9 cellular contexts compared by ENCODE assay signal in the genomic region with DNA sequence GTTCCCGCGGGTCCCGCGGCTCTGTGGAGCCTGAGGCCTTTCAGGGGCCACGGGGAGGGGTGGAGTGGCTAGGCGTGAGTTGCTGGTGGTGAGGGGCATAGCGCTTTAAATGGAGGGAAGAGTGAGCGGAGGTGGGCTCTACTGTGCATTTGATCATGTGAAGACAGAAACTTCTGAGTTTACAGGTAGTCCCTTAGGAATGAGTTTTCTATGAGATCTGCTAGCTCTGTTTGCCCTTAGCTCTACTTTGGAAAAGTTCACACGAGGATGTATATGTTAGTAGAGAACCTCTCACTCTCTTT. TPM values are rescaled to one million over a fixed set of nuclear protein-coding genes. Genes with fewer than 3 reads are reported as not detected.
DNase-seq lines count a peak whose midpoint lies in the region; ATAC-seq, FAIRE-seq and TF ChIP-seq lines count a peak whose summit lies in the region.
"Had no signal": no experiment of that assay in that cellular context is flagged by ENCODE, and none has a peak within 500 bp of the region (broad histone marks: within the 10 kb centered on the region; RNA-seq: fewer than 3 reads in every experiment).

No MANE protein-coding gene starts in this region.

- no peak overlapping the region for H2BK120ac ChIP-seq in neuronal stem cell (ENCODE audit: low read depth, low read length)

- H3K9ac ChIP-seq in endothelial cell of umbilical vein (replicated peaks; ENCODE audit: extremely low read depth, insufficient read depth, low read length) (peak overlapping the region; percentile 84), neuronal stem cell (ENCODE audit: low read depth, low read length, poor library complexity) (no peak overlapping the region)

- no peaks in the 10 kb centered on the region for H4K20me1 ChIP-seq in endothelial cell of umbilical vein (replicated peaks; ENCODE audit: control insufficient read depth, extremely low read depth, insufficient read depth, low read length)

- H3K4me1 ChIP-seq in RWPE2 (ENCODE audit: insufficient read depth, poor library complexity, severe bottlenecking) (peaks cover 2% of the 10 kb centered on the region), endothelial cell of umbilical vein (ENCODE audit: control insufficient read depth, extremely low read depth, insufficient read depth, low read length) (peaks cover 26% of the 10 kb centered on the region), neuronal stem cell (ENCODE audit: control insufficient read depth in 2 of 2, insufficient read depth in 1 of 2, low read depth in 1 of 2, low read length in 2 of 2) (peaks cover 2 to 6% of the 10 kb centered on the region in 2 donors)

- no peak overlapping the region for H4K91ac ChIP-seq in neuronal stem cell (ENCODE audit: low read depth, low read length, poor library complexity)

- dilution Hi-C loops in endothelial cell of umbilical vein (cut with MboI; ENCODE audit: extremely low pct_ligation_motif_present, low sequenced_read_pairs) = no loop called here

- H3K14ac ChIP-seq in neuronal stem cell (ENCODE audit: low read length) = no peak overlapping the region

- no peak overlapping the region for H2BK15ac ChIP-seq in neuronal stem cell (ENCODE audit: low read length)

- intact Hi-C loops in endothelial cell of umbilical vein (cut with micrococcal nuclease) = loop anchor here (2.0 to 10.0 kb wide), 2 partner anchors 84 to 190 kb away; no protein-coding TSS in a partner anchor

- H3K23ac ChIP-seq in neuronal stem cell (ENCODE audit: low read depth, low read length, poor library complexity) = peak overlapping the region; percentile 6

- H4K8ac ChIP-seq in neuronal stem cell (ENCODE audit: low read depth, low read length) = no peak overlapping the region

- H3K9me3 ChIP-seq in RWPE2 (ENCODE audit: severe bottlenecking) = no peaks in the 10 kb centered on the region
- no peaks in the 10 kb centered on the region for H3K9me3 ChIP-seq in endothelial cell of umbilical vein (replicated peaks; ENCODE audit: control insufficient read depth, insufficient read depth, low read length)
- H3K9me3 ChIP-seq in neuronal stem cell (replicated peaks in 1 of 2; ENCODE audit: control insufficient read depth in 2 of 2, insufficient read depth in 1 of 2, low read depth in 1 of 2, low read length in 2 of 2) = no peaks in the 10 kb centered on the region

- peaks cover 38% of the 10 kb centered on the region for H3K79me2 ChIP-seq in endothelial cell of umbilical vein (ENCODE audit: control insufficient read depth, insufficient read depth, low read length)

- no peak for TF ChIP-seq POLR2A in endothelial cell of umbilical vein (IDR thresholded peaks at IDR 0.05; ENCODE audit: low read depth, low read length)

- CTCF ChIA-PET in BJ (lab: Yijun Ruan, JAX) (no interaction called here), endothelial cell of umbilical vein (lab: Charles Lee) (interaction anchor here (1.5 to 1.9 kb wide), 2 partner anchors 40 to 79 kb away, joined by 7 to 10 read pairs; no protein-coding TSS in a partner anchor)

- WGBS in neuronal stem cell (ENCODE audit: extremely low coverage in 2 of 2, insufficient read length in 2 of 2, insufficient replicate concordance in 1 of 2), 2 donors = no CpG with 5 or more reads among the region's 9 CpGs

- H3K27ac ChIP-seq in RWPE2 (ENCODE audit: poor library complexity, severe bottlenecking) (no peak overlapping the region), endothelial cell of umbilical vein (ENCODE audit: insufficient read depth, low read depth, low read length) (peak overlapping the region; percentile 75), neuronal stem cell (replicated peaks; ENCODE audit: low read length) (no peak overlapping the region)

- H2AFZ ChIP-seq in endothelial cell of umbilical vein (ENCODE audit: low read depth, low read length) = peak overlapping the region; percentile 76
- H2AFZ ChIP-seq in neuronal stem cell (ENCODE audit: low read length) = peak overlapping the region; percentile 96

- no peak overlapping the region for H2BK12ac ChIP-seq in neuronal stem cell (ENCODE audit: low read length)

- H3K27me3 ChIP-seq in BJ (ENCODE audit: control insufficient read depth, insufficient read depth, low read length) = no peaks in the 10 kb centered on the region
- no peaks in the 10 kb centered on the region for H3K27me3 ChIP-seq in RWPE2 (ENCODE audit: insufficient read depth, poor library complexity, severe bottlenecking)
- no peaks in the 10 kb centered on the region for H3K27me3 ChIP-seq in endothelial cell of umbilical vein (ENCODE audit: control insufficient read depth in 2 of 2, insufficient read depth in 2 of 2, low read length in 2 of 2)
- no peaks in the 10 kb centered on the region for H3K27me3 ChIP-seq in neuronal stem cell (ENCODE audit: control insufficient read depth in 3 of 3, insufficient read depth in 3 of 3, low read depth in 1 of 3, low read length in 3 of 3)

- H3K79me1 ChIP-seq in neuronal stem cell (ENCODE audit: low read depth, low read length) = no peaks in the 10 kb centered on the region

- H3K9me1 ChIP-seq in endothelial cell of umbilical vein (replicated peaks; ENCODE audit: control insufficient read depth, extremely low read depth, insufficient read depth, low read length) = peaks cover 3% of the 10 kb centered on the region

- DNase-seq in BJ (ENCODE audit: low read depth) (no peak), RWPE2 (ENCODE audit: low spot score) (no peak), endothelial cell of umbilical vein (ENCODE audit: low read depth, low spot score) (peak; percentile 29), neuronal stem cell (ENCODE audit: low spot score) (no peak), OCI-M2 (lab: John Stamatoyannopoulos, UW; ENCODE audit: unreplicated experiment) (no peak)

- FAIRE-seq in endothelial cell of umbilical vein (lab: Jason Lieb, UNC) = no peak

- H3K36me3 ChIP-seq in BJ (ENCODE audit: control insufficient read depth, insufficient read depth, low read length) = no peaks in the 10 kb centered on the region
- H3K36me3 ChIP-seq in RWPE2 (ENCODE audit: low read depth) = no peaks in the 10 kb centered on the region
- no peaks in the 10 kb centered on the region for H3K36me3 ChIP-seq in endothelial cell of umbilical vein (ENCODE audit: control insufficient read depth in 2 of 2, extremely low read depth in 1 of 2, insufficient read depth in 2 of 2, low read length in 2 of 2)
- no peaks in the 10 kb centered on the region for H3K36me3 ChIP-seq in neuronal stem cell (replicated peaks in 1 of 2; ENCODE audit: control insufficient read depth in 2 of 2, insufficient read depth in 2 of 2, low read length in 2 of 2)

- no peak overlapping the region for H2AK5ac ChIP-seq in neuronal stem cell (ENCODE audit: low read depth, low read length)

- peak overlapping the region; percentile 89 for H3K4me2 ChIP-seq in endothelial cell of umbilical vein (ENCODE audit: insufficient read depth, low read length)
- peak overlapping the region; percentile 99 for H3K4me2 ChIP-seq in neuronal stem cell (ENCODE audit: insufficient read depth, low read length, poor library complexity, severe bottlenecking)

- H3K18ac ChIP-seq in neuronal stem cell (ENCODE audit: low read length) = peak overlapping the region; percentile 84

- H3K4me3 ChIP-seq in BJ (ENCODE audit: low read depth, low read length) = peak overlapping the region; percentile 48
- H3K4me3 ChIP-seq in RWPE2 (ENCODE audit: severe bottlenecking) = peak overlapping the region; percentile 46
- H3K4me3 ChIP-seq in endothelial cell of umbilical vein (replicated peaks in 1 of 3; ENCODE audit: insufficient read depth in 1 of 3, low read depth in 1 of 3, low read length in 3 of 3) = peak overlapping the region; percentile 88 to 98 (median 98)
- H3K4me3 ChIP-seq in neuronal stem cell (ENCODE audit: low read length in 2 of 2) = peak overlapping the region; percentile 80 to 92

- no peak overlapping the region for H3K4ac ChIP-seq in neuronal stem cell (ENCODE audit: low read length)

- ATAC-seq in RWPE2 (ENCODE audit: low read depth) (no peak), GM18498 (IDR thresholded peaks at IDR 0.05; ENCODE audit: unreplicated experiment) (no peak), HG03196 (IDR thresholded peaks at IDR 0.05; ENCODE audit: unreplicated experiment) (no peak)
- no peak for ATAC-seq in activated CD4-positive, CD25-positive, alpha-beta regulatory T cell treated with anti-CD3 and anti-CD28 coated beads, Interleukin-2, amount 50 U/mL, for 24 hours

- H2BK5ac ChIP-seq in neuronal stem cell (ENCODE audit: low read length) = peak overlapping the region; percentile 32

- BruUV-seq in endothelial cell of umbilical vein (replicated peaks; lab: Mats Ljungman, UMichigan) = no TSS peak

- no peak for TF ChIP-seq CTCF in BJ (IDR thresholded peaks at IDR 0.05; ENCODE audit: insufficient read depth, low read depth, low read length)
- no peak for TF ChIP-seq CTCF in RWPE2 (IDR thresholded peaks at IDR 0.05; ENCODE audit: poor library complexity, severe bottlenecking)
- TF ChIP-seq CTCF in endothelial cell of umbilical vein (IDR thresholded peaks at IDR 0.05; ENCODE audit: extremely low read depth in 1 of 2, insufficient read depth in 1 of 2, low read depth in 1 of 2, low read length in 2 of 2) = no peak

- POLR2A ChIA-PET in BJ (lab: Charles Lee) (no interaction called here), endothelial cell of umbilical vein (lab: Charles Lee) (no interaction called here)

TF ChIP-seq in endothelial cell of umbilical vein, 7 proteins besides CTCF, POLR2A, EP300 and RAD21 (continues in another document):
- TF ChIP-seq POLR2AphosphoS5 (IDR thresholded peaks at IDR 0.05; ENCODE audit: insufficient read depth, low read depth, low read length) (no peak), FOS (IDR thresholded peaks at IDR 0.05; ENCODE audit: borderline replicate concordance, insufficient read depth, low read length) (no peak), EZH2 (IDR thresholded peaks at IDR 0.05; ENCODE audit: borderline replicate concordance, low read depth, low read length, severe bottlenecking) (no peak), JUN (IDR thresholded peaks at IDR 0.05; ENCODE audit: borderline replicate concordance, insufficient read depth, insufficient read length, low read depth) (no peak), GATA2 (IDR thresholded peaks at IDR 0.05; ENCODE audit: insufficient read depth, insufficient read length, low read depth, low read length) (no peak)
- TF ChIP-seq, protein P1, sequence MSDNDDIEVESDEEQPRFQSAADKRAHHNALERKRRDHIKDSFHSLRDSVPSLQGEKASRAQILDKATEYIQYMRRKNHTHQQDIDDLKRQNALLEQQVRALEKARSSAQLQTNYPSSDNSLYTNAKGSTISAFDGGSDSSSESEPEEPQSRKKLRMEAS (IDR thresholded peaks at IDR 0.05; ENCODE audit: insufficient read depth, insufficient read length) = no peak

RNA-seq across cellular contexts. Expression of a gene that starts 0.6 kb away (rescaled TPM):
- polyA plus RNA-seq in BJ (2011; rRNA removed) = 0.05 and 0.06 TPM in 2 replicates
- 0.52 TPM in 1 of 2 replicates, not detected in the other for polyA minus RNA-seq in BJ (2011; rRNA and poly(A)+ RNA removed)
- total RNA-seq in endothelial cell of umbilical vein = 44.0 and 48.3 TPM in 2 replicates
- 6.6 and 7.6 TPM in 2 replicates for polyA plus RNA-seq in endothelial cell of umbilical vein
- 10.8 and 12.3 TPM in 2 replicates for polyA plus RNA-seq in endothelial cell of umbilical vein (2011; cell fraction: cytosol; rRNA removed)
- 14.1 and 15.5 TPM in 2 replicates for polyA plus RNA-seq in endothelial cell of umbilical vein (2011; cell fraction: nucleus; rRNA removed)
- polyA plus RNA-seq in endothelial cell of umbilical vein (2012) = 17.2 and 30.4 TPM in 2 replicates
- 48.5 and 63.2 TPM in 2 replicates for polyA minus RNA-seq in endothelial cell of umbilical vein
- not detected for polyA minus RNA-seq in endothelial cell of umbilical vein (2011; cell fraction: cytosol; rRNA and poly(A)+ RNA removed)
- 58.2 and 103 TPM in 2 replicates for polyA minus RNA-seq in endothelial cell of umbilical vein (2011; cell fraction: nucleus; rRNA and poly(A)+ RNA removed)
- polyA plus RNA-seq in neuronal stem cell (2013, experiment 1 of 2) = 9.0 TPM
- polyA plus RNA-seq in neuronal stem cell (2013, experiment 2 of 2) = 9.5 TPM
- total RNA-seq: HT-29 had no signal

Comparison
In these comparisons a context has a peak if more than half of its experiments do, and no peak if none do; other contexts are left out.
1. H3K4me3 ChIP-seq: peak in every context shown above with its lines; median percentile 98 in endothelial cell of umbilical vein; 86 in neuronal stem cell; 48 in BJ; 46 in RWPE2.